Comparison of ENCODE assay signal across 14 cellular contexts in the genomic region with DNA sequence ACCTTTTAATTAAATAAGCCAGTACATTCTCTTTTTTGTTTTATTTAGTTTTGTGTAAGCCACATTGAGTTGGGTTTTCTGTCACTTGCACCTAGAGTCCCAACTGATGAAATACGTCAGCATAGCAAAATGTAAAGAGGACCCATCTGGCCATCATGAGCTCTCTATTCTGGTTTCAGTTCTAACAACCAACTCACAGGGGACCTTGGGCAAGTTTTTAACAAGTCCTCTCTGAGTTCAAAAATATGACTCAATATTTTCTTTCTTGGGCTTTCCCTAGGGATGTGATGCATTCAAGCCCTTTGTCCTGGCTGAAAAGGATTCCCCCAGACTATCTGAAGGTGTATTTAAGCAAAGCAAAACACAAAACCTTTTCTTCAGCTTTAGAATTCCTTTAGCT. TPM values are rescaled to one million over a fixed set of nuclear protein-coding genes. Genes with fewer than 3 reads are reported as not detected.
DNase-seq lines count a peak whose midpoint lies in the region; ATAC-seq and TF ChIP-seq lines count a peak whose summit lies in the region.
"Had no signal": no experiment of that assay in that cellular context is flagged by ENCODE, and none has a peak within 500 bp of the region (broad histone marks: within the 10 kb centered on the region; RNA-seq: fewer than 3 reads in every experiment).

No MANE protein-coding gene starts in this region.

- no peaks in the 10 kb centered on the region for H3K36me3 Mint-ChIP-seq in activated T-helper 2 cell treated with anti-CD3 and anti-CD28 coated beads, Interferon-gamma antibody, Interleukin-2, Interleukin-4, amounts not matched to agents 10 μg/mL and 5 μg/mL and 100 μg/mL, durations not matched to agents 14 hours and 24 hours and 36 hours (ENCODE audit: low read depth)
- H3K36me3 Mint-ChIP-seq in H9 (ENCODE audit: insufficient read depth in 1 of 3, low read depth in 3 of 3) = peaks cover 7 to 9% (median 7%) of the 10 kb centered on the region in 3 experiments; a peak in 6 of 7 replicates

- no peak overlapping the region for H3K27ac Mint-ChIP-seq in activated T-helper 2 cell treated with anti-CD3 and anti-CD28 coated beads, Interferon-gamma antibody, Interleukin-2, Interleukin-4, amounts not matched to agents 10 μg/mL and 5 μg/mL and 100 μg/mL, durations not matched to agents 14 hours and 24 hours and 36 hours
- no peak overlapping the region for H3K27ac Mint-ChIP-seq in H9

- no peak for TF ChIP-seq POLR2A in NB4 (IDR thresholded peaks at IDR 0.05; ENCODE audit: extremely low read depth, insufficient read length)

- H2AK5ac ChIP-seq in H9 (ENCODE audit: insufficient read length, low read length) = no peak overlapping the region

- H3K23ac ChIP-seq in H9 (ENCODE audit: insufficient read length, low read depth, low read length) = no peak overlapping the region

- intact Hi-C loops in lower lobe of right lung (cut with DNase I) = no loop called here
- intact Hi-C loops in activated T-helper 2 cell treated with anti-CD3 and anti-CD28 coated beads, Interferon-gamma antibody, Interleukin-2, Interleukin-4, amounts not matched to agents 10 μg/mL and 5 μg/mL and 100 μg/mL, durations not matched to agents 14 hours and 24 hours and 36 hours (cut with micrococcal nuclease) = no loop called here

- no peak overlapping the region for H3K18ac ChIP-seq in H9 (ENCODE audit: insufficient read length, low read depth, low read length)

- no peaks in the 10 kb centered on the region for H3K9me3 Mint-ChIP-seq in activated T-helper 2 cell treated with anti-CD3 and anti-CD28 coated beads, Interferon-gamma antibody, Interleukin-2, Interleukin-4, amounts not matched to agents 10 μg/mL and 5 μg/mL and 100 μg/mL, durations not matched to agents 14 hours and 24 hours and 36 hours
- H3K9me3 Mint-ChIP-seq in H9 = no peaks in the 10 kb centered on the region

- no peak overlapping the region for H2BK20ac ChIP-seq in H9 (ENCODE audit: low read depth, low read length, poor library complexity, severe bottlenecking)

- H3K56ac ChIP-seq in H9 (ENCODE audit: insufficient read length, low read depth, low read length) = no peak overlapping the region

- no peaks in the 10 kb centered on the region for H4K20me1 ChIP-seq in H9 (ENCODE audit: control insufficient read depth, insufficient read depth, insufficient read length)

- H3T11ph ChIP-seq in H9 (ENCODE audit: low read length) = no peak overlapping the region

- H4K5ac ChIP-seq in H9 (ENCODE audit: insufficient read length, low read depth, low read length) = no peak overlapping the region

- H3K27me3 Mint-ChIP-seq in activated T-helper 2 cell treated with anti-CD3 and anti-CD28 coated beads, Interferon-gamma antibody, Interleukin-2, Interleukin-4, amounts not matched to agents 10 μg/mL and 5 μg/mL and 100 μg/mL, durations not matched to agents 14 hours and 24 hours and 36 hours (ENCODE audit: low read depth) = no peaks in the 10 kb centered on the region
- H3K27me3 Mint-ChIP-seq in H9 (ENCODE audit: low read depth) = no peaks in the 10 kb centered on the region

- no peaks in the 10 kb centered on the region for H3K4me1 ChIP-seq in lower lobe of right lung
- H3K4me1 ChIP-seq in H9 (ENCODE audit: insufficient read depth, low read length) = no peaks in the 10 kb centered on the region; the same call in 1 of the 2 replicates
- H3K4me1 ChIP-seq: psoas muscle had no signal

- WGBS in H9 (ENCODE audit: extremely low coverage, insufficient read length, low lambda C conversion rate) = no CpG with 5 or more reads among the region's 1 CpG

- H4K91ac ChIP-seq in H9 (ENCODE audit: insufficient read length, low read depth, low read length) = no peak overlapping the region

- H3K4me2 ChIP-seq in H9 (ENCODE audit: insufficient read depth, insufficient read length, low read length) = no peak overlapping the region

- H3K4ac ChIP-seq in H9 (ENCODE audit: low read depth, low read length) = no peak overlapping the region

- no peaks in the 10 kb centered on the region for H3K9me3 ChIP-seq in lower lobe of right lung
- H3K9me3 ChIP-seq in H9 (ENCODE audit: control insufficient read depth, low read depth, low read length) = peaks cover under 1% of the 10 kb centered on the region
- H3K9me3 ChIP-seq: psoas muscle had no signal

- no peak overlapping the region for H3K9ac ChIP-seq in H9 (ENCODE audit: extremely low read depth, insufficient read length, low read length)

- H2BK5ac ChIP-seq in H9 (ENCODE audit: insufficient read length, low read length) = no peak overlapping the region

- no peak overlapping the region for H3K14ac ChIP-seq in H9 (ENCODE audit: insufficient read depth, low read length)

- no peak overlapping the region for H2BK12ac ChIP-seq in H9 (ENCODE audit: insufficient read length, low read depth, low read length)

- no peaks in the 10 kb centered on the region for H3K36me3 ChIP-seq in lower lobe of right lung

- H3K27ac ChIP-seq in lower lobe of right lung (no peak overlapping the region), H9 (ENCODE audit: insufficient read length, low read depth, low read length) (no peak overlapping the region)
- H3K27ac ChIP-seq: psoas muscle had no signal

- no peaks in the 10 kb centered on the region for H3K23me2 ChIP-seq in H9 (ENCODE audit: insufficient read length, low read depth, low read length, poor library complexity, severe bottlenecking)

- H4K8ac ChIP-seq in H9 (replicated peaks; ENCODE audit: insufficient read length, low read depth, low read length) = no peak overlapping the region

- H3K4me3 ChIP-seq in GM12865 (ENCODE audit: low read depth, low read length) (no peak overlapping the region), NB4 (ENCODE audit: low read depth, low read length) (no peak overlapping the region), lower lobe of right lung (no peak overlapping the region)
- H3K4me3 ChIP-seq: psoas muscle had no signal

- no peaks in the 10 kb centered on the region for H3K79me2 ChIP-seq in H9 (ENCODE audit: insufficient read depth, low read length)

- H3K79me1 ChIP-seq in H9 (ENCODE audit: insufficient read depth, low read depth, low read length, poor library complexity, severe bottlenecking) = no peaks in the 10 kb centered on the region

- H2AFZ ChIP-seq in H9 (ENCODE audit: low read length) = no peak overlapping the region

- no peak overlapping the region for H3K4me3 Mint-ChIP-seq in activated T-helper 2 cell treated with anti-CD3 and anti-CD28 coated beads, Interferon-gamma antibody, Interleukin-2, Interleukin-4, amounts not matched to agents 10 μg/mL and 5 μg/mL and 100 μg/mL, durations not matched to agents 14 hours and 24 hours and 36 hours (ENCODE audit: low read depth)
- no peak overlapping the region for H3K4me3 Mint-ChIP-seq in H9

- no peaks in the 10 kb centered on the region for H3K27me3 ChIP-seq in lower lobe of right lung (ENCODE audit: low read depth)
- no peaks in the 10 kb centered on the region for H3K27me3 ChIP-seq in H9 (ENCODE audit: insufficient read depth, low read length)

- H2BK15ac ChIP-seq in H9 (ENCODE audit: low read depth, low read length) = no peak overlapping the region

- peak; percentile 63 for DNase-seq in GM12865 (ENCODE audit: low read depth)
- peak; percentile 19 for DNase-seq in NB4 (ENCODE audit: low read depth)
- DNase-seq in lower lobe of right lung = no peak
- DNase-seq in activated T-helper 2 cell treated with anti-CD3 and anti-CD28 coated beads, Interferon-gamma antibody, Interleukin-2, Interleukin-4, amounts not matched to agents 10 μg/mL and 5 μg/mL and 100 μg/mL, durations not matched to agents 14 hours and 24 hours and 36 hours (ENCODE audit: low spot score) = no peak
- no peak for DNase-seq in retina
- DNase-seq in H9 = no peak
- DNase-seq: COR-L47, H7, left cardiac atrium, MV-4-11, psoas muscle had no signal

- peak; percentile 94 for ATAC-seq in GM19395 (IDR thresholded peaks at IDR 0.05; ENCODE audit: unreplicated experiment)
- peak; percentile 81 for ATAC-seq in HG02884 (IDR thresholded peaks at IDR 0.05; ENCODE audit: unreplicated experiment)
- ATAC-seq in lower lobe of right lung = no peak
- ATAC-seq: left cardiac atrium, Panc1, psoas muscle had no signal

- TF ChIP-seq CTCF in GM12865 (IDR thresholded peaks at IDR 0.05; ENCODE audit: insufficient read depth, low read depth, low read length, missing control alignments) = no peak
- TF ChIP-seq CTCF in NB4 (IDR thresholded peaks at IDR 0.05; ENCODE audit: low read depth, low read length) = no peak
- TF ChIP-seq CTCF in lower lobe of right lung (IDR thresholded peaks at IDR 0.05) = no peak
- no peak for TF ChIP-seq CTCF in H9 (conservative IDR thresholded peaks at IDR 0.05)

- no peak overlapping the region for H2BK120ac ChIP-seq in H9 (ENCODE audit: low read depth, low read length, poor library complexity, severe bottlenecking)

- no peaks in the 10 kb centered on the region for H3K4me1 Mint-ChIP-seq in activated T-helper 2 cell treated with anti-CD3 and anti-CD28 coated beads, Interferon-gamma antibody, Interleukin-2, Interleukin-4, amounts not matched to agents 10 μg/mL and 5 μg/mL and 100 μg/mL, durations not matched to agents 14 hours and 24 hours and 36 hours (ENCODE audit: low read depth)
- H3K4me1 Mint-ChIP-seq in H9 = peaks cover 19 to 20% of the 10 kb centered on the region in 2 experiments

RNA-seq across cellular contexts. Expression of gene PLCH1, which starts 32.9 kb away (rescaled TPM):
- total RNA-seq in lower lobe of right lung (14.0 TPM), H9 (2021) (17.8 and 19.0 TPM in 2 replicates)
- total RNA-seq in activated T-helper 2 cell treated with anti-CD3 and anti-CD28 coated beads, Interferon-gamma antibody, Interleukin-2, Interleukin-4, amounts not matched to agents 10 μg/mL and 5 μg/mL and 100 μg/mL, durations not matched to agents 14 hours and 24 hours and 36 hours = 0.09 and 0.25 TPM in 2 replicates

Comparison
In these comparisons a context has a peak if more than half of its experiments do, and no peak if none do; other contexts are left out.
1. DNase-seq: peak in GM12865 (single experiment) and NB4 (single experiment); none in lower lobe of right lung (single experiment), activated T-helper 2 cell treated with anti-CD3 and anti-CD28 coated beads, Interferon-gamma antibody, Interleukin-2, Interleukin-4, amounts not matched to agents 10 μg/mL and 5 μg/mL and 100 μg/mL, durations not matched to agents 14 hours and 24 hours and 36 hours (single experiment), retina (single experiment) and H9 (single experiment).
2. ATAC-seq: peak in GM19395 (single experiment) and HG02884 (single experiment); none in lower lobe of right lung (0 of 2).
3. RNA of gene PLCH1, which starts 32.9 kb away (total RNA-seq): 17.8 to 19.0 TPM in H9 and 14.0 TPM in lower lobe of right lung (single experiment); 0.09 to 0.25 TPM in activated T-helper 2 cell treated with anti-CD3 and anti-CD28 coated beads, Interferon-gamma antibody, Interleukin-2, Interleukin-4, amounts not matched to agents 10 μg/mL and 5 μg/mL and 100 μg/mL, durations not matched to agents 14 hours and 24 hours and 36 hours; every median in the first group is over 10 times any median in the second.